13 cellular contexts compared by ENCODE assay signal in the genomic region with DNA sequence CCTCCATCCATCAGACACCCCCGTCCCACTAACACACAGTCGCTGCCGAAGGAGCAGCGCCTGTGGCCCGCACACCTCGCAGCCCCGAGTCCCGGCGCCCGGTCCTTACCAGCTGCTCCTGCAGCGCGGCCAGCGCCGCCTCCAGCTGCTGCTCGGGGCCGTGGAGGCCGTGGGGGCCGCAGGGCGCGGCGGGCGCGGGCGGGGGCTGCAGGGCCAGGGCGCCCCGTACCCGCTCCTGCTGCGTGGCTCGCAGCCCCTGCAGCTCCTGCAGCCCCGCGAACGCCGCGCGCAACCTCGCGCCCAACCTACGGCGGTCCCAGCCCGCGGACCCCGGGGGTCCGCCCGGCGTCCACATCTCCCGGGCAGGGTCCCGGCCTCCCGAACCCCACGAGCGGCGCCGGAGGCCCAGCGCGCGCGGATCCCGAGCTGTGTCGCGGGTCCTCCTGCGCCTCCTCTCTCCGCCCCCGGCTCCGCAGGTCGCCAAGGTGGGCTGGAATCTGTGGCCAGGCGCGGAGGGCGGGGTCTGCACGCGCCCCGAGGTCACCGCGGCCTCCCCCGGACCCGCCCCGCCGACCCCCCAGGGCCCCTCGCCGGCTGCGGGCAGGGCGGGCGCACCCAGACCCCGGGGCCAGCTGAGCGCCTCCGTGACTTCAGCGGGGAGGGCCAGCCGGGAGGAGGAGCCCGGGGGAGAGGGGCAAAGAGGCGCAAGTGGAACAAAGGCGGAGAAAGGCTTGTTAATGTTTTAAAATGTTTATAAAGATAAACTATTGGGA. TPM values are rescaled to one million over a fixed set of nuclear protein-coding genes. Genes with fewer than 3 reads are reported as not detected.
DNase-seq lines count a peak whose midpoint lies in the region; FAIRE-seq and TF ChIP-seq lines count a peak whose summit lies in the region.
"Had no signal": no experiment of that assay in that cellular context is flagged by ENCODE, and none has a peak within 500 bp of the region (broad histone marks: within the 10 kb centered on the region; RNA-seq: fewer than 3 reads in every experiment).

A gene with protein sequence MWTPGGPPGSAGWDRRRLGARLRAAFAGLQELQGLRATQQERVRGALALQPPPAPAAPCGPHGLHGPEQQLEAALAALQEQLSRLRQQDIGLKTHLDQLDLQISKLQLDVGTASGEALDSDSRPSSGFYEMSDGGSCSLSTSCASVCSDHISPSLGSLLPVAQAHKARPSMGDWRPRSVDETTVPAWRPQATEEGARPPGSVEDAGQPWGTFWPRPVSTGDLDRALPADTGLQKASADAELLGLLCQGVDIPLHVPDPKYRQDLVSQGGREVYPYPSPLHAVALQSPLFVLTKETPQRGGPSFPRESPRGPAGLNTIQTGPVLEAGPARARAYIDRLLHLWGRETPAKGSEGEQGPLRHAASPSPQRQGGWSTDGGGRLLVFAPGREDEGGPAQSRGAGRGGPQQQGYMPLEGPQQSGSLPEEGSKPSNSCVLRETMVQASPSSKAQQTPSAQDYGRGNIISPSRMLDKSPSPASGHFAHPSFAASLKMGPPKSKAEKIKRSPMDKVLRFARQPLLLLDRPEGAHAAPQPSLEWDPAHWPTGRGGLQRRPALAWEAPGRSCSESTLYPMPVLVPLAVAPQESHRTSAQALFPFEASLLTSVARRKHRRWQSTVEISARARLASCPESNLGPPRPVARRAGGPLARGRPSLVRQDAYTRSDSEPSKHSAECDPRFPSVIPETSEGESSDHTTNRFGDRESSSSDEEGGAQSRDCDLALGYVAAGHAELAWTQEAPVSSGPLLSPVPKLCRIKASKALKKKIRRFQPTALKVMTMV (minus strand): TSS at position 499 of the 773 bp plus-strand sequence. CDS start 144 bp downstream, at position 355.

- peak; percentile 82 for DNase-seq in HuH-7 (ENCODE audit: low spot score)
- DNase-seq in keratinocyte (ENCODE audit: low read depth, low spot score) = no peak
- DNase-seq in SHP77 treated with DMSO at 0.1 percent for 48 hours (lab: John Stamatoyannopoulos, UW) = no peak
- no peak for DNase-seq in MCF 10A (ENCODE audit: unreplicated experiment)
- no peak for DNase-seq in activated CD4-positive, alpha-beta memory T cell treated with anti-CD3 and anti-CD28 coated beads, Interleukin-2, amount 10 ng/mL, durations not matched to agents 7 days and 5 days
- DNase-seq in UCSD-AML1 (lab: John Stamatoyannopoulos, UW; ENCODE audit: unreplicated experiment) = no peak
- DNase-seq: COR-L47; effector memory CD4-positive, alpha-beta T cell; substantia nigra had no signal

- CTCF ChIA-PET in MCF 10A (lab: Yijun Ruan, JAX) = interaction anchor here (0.6 kb wide), 1 partner anchor 896 kb away, joined by 3 read pairs; no protein-coding TSS in a partner anchor
- CTCF ChIA-PET in activated CD4-positive, alpha-beta memory T cell treated with anti-CD3 and anti-CD28 coated beads, Interleukin-2, amount 10 ng/mL, durations not matched to agents 7 days and 5 days (lab: Charles Lee) = no interaction called here

- H3K9me3 ChIP-seq in duodenal mucosa (ENCODE audit: control insufficient read depth in 1 of 2, low read length in 2 of 2) (peaks cover 0 to 5% of the 10 kb centered on the region in 2 donors), keratinocyte (ENCODE audit: control insufficient read depth, low read depth, low read length) (no peaks in the 10 kb centered on the region)

- peaks cover 39% of the 10 kb centered on the region for H3K27me3 Mint-ChIP-seq in MCF 10A (ENCODE audit: insufficient read depth, unreplicated experiment)
- peaks cover 39% of the 10 kb centered on the region for H3K27me3 Mint-ChIP-seq in activated CD4-positive, alpha-beta memory T cell treated with anti-CD3 and anti-CD28 coated beads, Interleukin-2, amount 10 ng/mL, durations not matched to agents 7 days and 5 days

- no peaks in the 10 kb centered on the region for H4K20me1 ChIP-seq in keratinocyte (ENCODE audit: control insufficient read depth, extremely low read depth, insufficient read depth, low read length)

- no peak within 1 kb of the TSS for H3K9ac ChIP-seq in duodenal mucosa (ENCODE audit: low read depth in 1 of 2, low read length in 2 of 2)
- H3K9ac ChIP-seq in keratinocyte (ENCODE audit: control insufficient read depth, extremely low read depth, insufficient read depth, low read length) = no peak within 1 kb of the TSS
- no peak within 1 kb of the TSS for H3K9ac ChIP-seq in rectal smooth muscle tissue (ENCODE audit: low read length)

- no peak within 1 kb of the TSS for H2AFZ ChIP-seq in keratinocyte (ENCODE audit: control insufficient read depth, low read length)

- intact Hi-C loops in MCF 10A (cut with micrococcal nuclease) = no loop called here

- no TSS peak for BruUV-seq in MCF 10A (replicated peaks; lab: Mats Ljungman, UMichigan)

- H3K4me3 ChIP-seq in duodenal mucosa (ENCODE audit: low read depth in 1 of 2, low read length in 2 of 2) (peak within 1 kb of the TSS; percentile 50 to 62), keratinocyte (ENCODE audit: control insufficient read depth in 2 of 3, extremely low read depth in 1 of 3, insufficient read depth in 2 of 3, low read depth in 1 of 3, low read length in 3 of 3) (peak within 1 kb of the TSS in 1 of 3 experiments; percentile 11), rectal smooth muscle tissue (ENCODE audit: low read length) (peak within 1 kb of the TSS; percentile 51)

- dilution Hi-C loops in keratinocyte (cut with MboI; ENCODE audit: extremely low pct_ligation_motif_present, low sequenced_read_pairs) = no loop called here

- peaks cover 5% of the 10 kb centered on the region for H3K4me1 Mint-ChIP-seq in MCF 10A (ENCODE audit: insufficient read depth, unreplicated experiment)
- H3K4me1 Mint-ChIP-seq in activated CD4-positive, alpha-beta memory T cell treated with anti-CD3 and anti-CD28 coated beads, Interleukin-2, amount 10 ng/mL, durations not matched to agents 7 days and 5 days = peaks cover 7% of the 10 kb centered on the region

- H3K4me1 ChIP-seq in duodenal mucosa (ENCODE audit: control insufficient read depth in 1 of 2, insufficient read depth in 2 of 2, low read length in 2 of 2) = peaks cover 4 to 6% of the 10 kb centered on the region in 2 donors
- H3K4me1 ChIP-seq in keratinocyte (ENCODE audit: control insufficient read depth, extremely low read depth, insufficient read depth, low read length) = peaks cover 14% of the 10 kb centered on the region
- peaks cover 3% of the 10 kb centered on the region for H3K4me1 ChIP-seq in rectal smooth muscle tissue (ENCODE audit: control insufficient read depth, insufficient read depth, low read length)

- H3K9me1 ChIP-seq in keratinocyte (ENCODE audit: control insufficient read depth, extremely low read depth, insufficient read depth, low read length) = no peaks in the 10 kb centered on the region

- no peak for TF ChIP-seq CTCF in keratinocyte (optimal IDR thresholded peaks at IDR 0.05 in 1 of 3, IDR thresholded peaks at IDR 0.05 in 1 of 3, conservative IDR thresholded peaks at IDR 0.05 in 1 of 3; ENCODE audit: extremely low read depth in 1 of 3, insufficient read depth in 2 of 3, low read length in 3 of 3)
- no peak for TF ChIP-seq CTCF in MCF 10A (IDR thresholded peaks at IDR 0.05; ENCODE audit: unreplicated experiment)

- H3K27me3 ChIP-seq in duodenal mucosa (ENCODE audit: control insufficient read depth in 1 of 2, insufficient read depth in 2 of 2, low read length in 2 of 2) = peaks cover 0 to 20% of the 10 kb centered on the region in 2 donors
- H3K27me3 ChIP-seq in keratinocyte (ENCODE audit: control insufficient read depth, extremely low read depth, insufficient read depth, low read length) = peaks cover 43% of the 10 kb centered on the region
- H3K27me3 ChIP-seq in rectal smooth muscle tissue (ENCODE audit: control insufficient read depth, insufficient read depth, low read length) = peaks cover 4% of the 10 kb centered on the region

- no peak within 1 kb of the TSS for H3K4me3 Mint-ChIP-seq in MCF 10A (ENCODE audit: unreplicated experiment)
- no peak within 1 kb of the TSS for H3K4me3 Mint-ChIP-seq in activated CD4-positive, alpha-beta memory T cell treated with anti-CD3 and anti-CD28 coated beads, Interleukin-2, amount 10 ng/mL, durations not matched to agents 7 days and 5 days

- no peak within 1 kb of the TSS for H3K27ac Mint-ChIP-seq in MCF 10A (ENCODE audit: low read depth, unreplicated experiment)
- no peak within 1 kb of the TSS for H3K27ac Mint-ChIP-seq in activated CD4-positive, alpha-beta memory T cell treated with anti-CD3 and anti-CD28 coated beads, Interleukin-2, amount 10 ng/mL, durations not matched to agents 7 days and 5 days

- H3K36me3 Mint-ChIP-seq in MCF 10A (ENCODE audit: insufficient read depth, unreplicated experiment) = no peaks in the 10 kb centered on the region
- H3K36me3 Mint-ChIP-seq in activated CD4-positive, alpha-beta memory T cell treated with anti-CD3 and anti-CD28 coated beads, Interleukin-2, amount 10 ng/mL, durations not matched to agents 7 days and 5 days (ENCODE audit: low read depth) = no peaks in the 10 kb centered on the region

- POLR2A ChIA-PET in MCF 10A (lab: Yijun Ruan, JAX) = no interaction called here
- POLR2A ChIA-PET in activated CD4-positive, alpha-beta memory T cell treated with anti-CD3 and anti-CD28 coated beads, Interleukin-2, amount 10 ng/mL, durations not matched to agents 7 days and 5 days (lab: Charles Lee) = no interaction called here

- H3K36me3 ChIP-seq in duodenal mucosa (ENCODE audit: control insufficient read depth in 1 of 2, insufficient read depth in 2 of 2, low read length in 2 of 2) (no peaks in the 10 kb centered on the region), keratinocyte (ENCODE audit: control insufficient read depth in 2 of 2, extremely low read depth in 1 of 2, insufficient read depth in 2 of 2, low read length in 2 of 2) (no peaks in the 10 kb centered on the region), rectal smooth muscle tissue (ENCODE audit: control insufficient read depth, insufficient read depth, low read length) (no peaks in the 10 kb centered on the region)

- peaks cover 7% of the 10 kb centered on the region for H3K9me3 Mint-ChIP-seq in MCF 10A (ENCODE audit: unreplicated experiment)
- H3K9me3 Mint-ChIP-seq in activated CD4-positive, alpha-beta memory T cell treated with anti-CD3 and anti-CD28 coated beads, Interleukin-2, amount 10 ng/mL, durations not matched to agents 7 days and 5 days = no peaks in the 10 kb centered on the region

- H3K79me2 ChIP-seq in keratinocyte (ENCODE audit: control insufficient read depth, insufficient read depth, low read length) = no peaks in the 10 kb centered on the region

- no peak within 1 kb of the TSS for H3K27ac ChIP-seq in duodenal mucosa (ENCODE audit: low read depth, low read length)
- H3K27ac ChIP-seq in keratinocyte (ENCODE audit: control insufficient read depth, insufficient read depth, low read length) = peak within 1 kb of the TSS; percentile 53
- no peak within 1 kb of the TSS for H3K27ac ChIP-seq in rectal smooth muscle tissue (ENCODE audit: low read depth, low read length)

- no peak for FAIRE-seq in keratinocyte (lab: Jason Lieb, UNC)
- FAIRE-seq: TTC549 had no signal

- H3K4me2 ChIP-seq in keratinocyte (ENCODE audit: control insufficient read depth, extremely low read depth, insufficient read depth, low read depth, low read length) = peak within 1 kb of the TSS; percentile 39

RNA-seq across cellular contexts. Expression of the gene that starts here (rescaled TPM):
- polyA plus RNA-seq in keratinocyte = 0.09 to 0.19 TPM (median 0.15 TPM) in 3 replicates
- polyA plus RNA-seq in keratinocyte (2011; ENCODE audit: low read depth) = not detected
- polyA plus RNA-seq in keratinocyte (2011; cell fraction: cytosol; rRNA removed) = 0.16 and 0.36 TPM in 2 replicates
- polyA plus RNA-seq in keratinocyte (2011; cell fraction: nucleus; rRNA removed) = 0.22 and 0.55 TPM in 2 replicates
- 0.09 and 0.16 TPM in 2 replicates for polyA plus RNA-seq in keratinocyte (2012; ENCODE audit: low replicate concordance)
- polyA minus RNA-seq in keratinocyte = 0.06 to 0.13 TPM in 2 of 3 replicates, not detected in the other
- not detected for polyA minus RNA-seq in keratinocyte (2011; cell fraction: cytosol; rRNA and poly(A)+ RNA removed)
- 0.32 TPM in 1 of 2 replicates, not detected in the other for polyA minus RNA-seq in keratinocyte (2011; cell fraction: nucleus; rRNA and poly(A)+ RNA removed)
- total RNA-seq in MCF 10A (2022) = not detected in 2 replicates
- under 1 TPM in 1 of 2 experiments, not detected in 1; 0.15 TPM for total RNA-seq in activated CD4-positive, alpha-beta memory T cell treated with anti-CD3 and anti-CD28 coated beads, Interleukin-2, amount 10 ng/mL, durations not matched to agents 7 days and 5 days
- total RNA-seq: M059J had no signal
